In the genomic region with DNA sequence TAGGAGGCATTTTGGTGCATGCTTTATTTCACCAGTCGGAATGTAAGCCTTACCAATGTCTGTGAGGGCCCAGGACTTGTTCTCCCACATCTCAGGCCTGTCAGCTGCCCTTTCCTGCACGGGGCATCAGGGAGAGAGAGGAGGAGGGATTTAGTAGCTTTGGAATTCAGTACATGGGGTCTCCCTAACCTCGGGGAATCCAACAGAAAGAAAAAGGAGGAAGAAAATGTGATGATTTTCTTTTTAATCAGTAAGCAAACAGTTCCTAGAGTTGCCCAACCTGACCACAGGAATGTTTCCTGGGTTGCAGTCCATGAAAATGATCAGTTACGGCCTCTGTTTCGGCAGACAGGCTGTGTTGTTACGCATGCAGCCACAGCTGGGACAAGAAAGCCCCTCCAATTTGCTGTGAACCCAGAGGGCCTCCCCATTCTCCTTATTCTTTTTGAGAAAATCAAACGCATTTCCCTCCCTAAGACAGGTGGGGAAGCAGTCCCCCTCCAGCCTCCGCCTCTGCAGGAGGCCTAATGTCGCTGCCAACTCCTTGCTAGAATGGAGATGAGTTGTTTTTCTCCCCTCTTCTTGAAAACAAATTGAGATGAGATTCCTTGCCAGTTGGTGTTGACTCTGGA, we compare ENCODE assay signal across 10 cellular contexts. TPM values are rescaled to one million over a fixed set of nuclear protein-coding genes. Genes with fewer than 3 reads are reported as not detected.
DNase-seq lines count a peak whose midpoint lies in the region; ATAC-seq and TF ChIP-seq lines count a peak whose summit lies in the region.
"Had no signal": no experiment of that assay in that cellular context is flagged by ENCODE, and none has a peak within 500 bp of the region (broad histone marks: within the 10 kb centered on the region; RNA-seq: fewer than 3 reads in every experiment).

No MANE protein-coding gene starts in this region.

- no peaks in the 10 kb centered on the region for H3K9me3 ChIP-seq in hepatocyte (ENCODE audit: low read depth)

- no peaks in the 10 kb centered on the region for H4K20me1 ChIP-seq in hepatocyte (ENCODE audit: insufficient read depth, poor library complexity, severe bottlenecking)

- 36% methylated on average over 9 of the region's 9 CpGs for WGBS in hepatocyte (ENCODE audit: low lambda C conversion rate, missing lambda C conversion rate)
- WGBS in lower leg skin, 2 donors = 59 to 72% methylated on average over 9 of the region's 9 CpGs

- ATAC-seq in stimulated activated naive CD8-positive, alpha-beta T cell treated with anti-CD3 and anti-CD28 coated beads, Interleukin-15, Interleukin-2, amounts not matched to agents 100 U/mL and 50 U/mL, for 24 hours = no peak
- ATAC-seq in GM21390 (IDR thresholded peaks at IDR 0.05; ENCODE audit: unreplicated experiment) = no peak

- TF ChIP-seq POLR2A in lower leg skin (IDR thresholded peaks at IDR 0.05) = no peak

- H3K36me3 ChIP-seq in H7 (replicated peaks; ENCODE audit: control insufficient read depth, insufficient read depth, low read length) (peaks cover 2% of the 10 kb centered on the region), hepatocyte (replicated peaks; ENCODE audit: insufficient read depth, low read depth) (no peaks in the 10 kb centered on the region)

- peaks cover 61% of the 10 kb centered on the region for H3K79me2 ChIP-seq in hepatocyte

- no peak overlapping the region for H2AFZ ChIP-seq in hepatocyte

- no peak overlapping the region for H3K4me3 ChIP-seq in H7 (ENCODE audit: insufficient read depth, low read depth, low read length)
- H3K4me3 ChIP-seq in hepatocyte = no peak overlapping the region
- H3K4me3 ChIP-seq in skeletal muscle cell (ENCODE audit: low read depth, low read length) = no peak overlapping the region
- H3K4me3 ChIP-seq in lower leg skin (ENCODE audit: low read depth, poor library complexity, severe bottlenecking) = no peak overlapping the region

- H3K27me3 ChIP-seq in H7 (ENCODE audit: control insufficient read depth, insufficient read depth, low read length) = no peaks in the 10 kb centered on the region
- H3K27me3 ChIP-seq in hepatocyte = no peaks in the 10 kb centered on the region

- TF ChIP-seq CTCF in hepatocyte (IDR thresholded peaks at IDR 0.05; ENCODE audit: poor library complexity) (no peak), lower leg skin (IDR thresholded peaks at IDR 0.05) (no peak)

- H3K4me2 ChIP-seq in hepatocyte = peak overlapping the region; percentile 53

- H3K27ac ChIP-seq in hepatocyte = peak overlapping the region; percentile 93

- no peaks in the 10 kb centered on the region for H3K9me2 ChIP-seq in hepatocyte (replicated peaks; ENCODE audit: insufficient read depth)

- H3K4me1 ChIP-seq in hepatocyte (ENCODE audit: insufficient read depth) = peaks cover 44% of the 10 kb centered on the region

- DNase-seq in H7 (peak; percentile 35), T1000 (lab: John Stamatoyannopoulos, UW) (peak; percentile 8), hepatocyte (ENCODE audit: low spot score) (peak; percentile 57), skeletal muscle cell (ENCODE audit: low read depth) (peak; percentile 40), HUDEP-2 (lab: John Stamatoyannopoulos, UW; ENCODE audit: unreplicated experiment in 76 of 76) (no peak), lower leg skin (ENCODE audit: low spot score in 2 of 2) (no peak)
- DNase-seq in stimulated activated naive CD8-positive, alpha-beta T cell treated with anti-CD3 and anti-CD28 coated beads, Interleukin-15, Interleukin-2, amounts not matched to agents 100 U/mL and 50 U/mL, for 24 hours = no peak
- DNase-seq: dermis blood vessel endothelial cell, T-helper 9 cell had no signal

- intact Hi-C loops in lower leg skin (cut with DNase I; ENCODE audit: low total_unique reads) = loop anchor here (10.0 kb wide), 1 partner anchor 85 kb away; no protein-coding TSS in a partner anchor

RNA-seq across cellular contexts. Expression of a gene that starts 53.1 kb away (rescaled TPM):
- 13.2 and 16.7 TPM in 2 replicates for total RNA-seq in H7 (2014; rRNA removed; shearing (Covaris generic))
- total RNA-seq in hepatocyte (6.5 and 10.9 TPM in 2 replicates), lower leg skin (10 to 100 TPM in 1 of 4 donors, 1 to 10 TPM in 3; 7.9 to 17.0 (median 8.6) TPM)
- 4.2 and 4.8 TPM in 2 replicates for polyA plus RNA-seq in hepatocyte

RNA-seq across cellular contexts. Expression of a gene that starts 53.2 kb away (rescaled TPM):
- 19.0 and 38.6 TPM in 2 replicates for total RNA-seq in H7 (2014; rRNA removed; shearing (Covaris generic))
- total RNA-seq in hepatocyte (190 and 193 TPM in 2 replicates), lower leg skin (100 to 1,000 TPM; 156 to 243 (median 188) TPM)
- 105 and 131 TPM in 2 replicates for polyA plus RNA-seq in hepatocyte

Comparison
In these comparisons a context has a peak if more than half of its experiments do, and no peak if none do; other contexts are left out.
1. DNase-seq: peak in H7 (single experiment), T1000 (single experiment), hepatocyte (single experiment) and skeletal muscle cell (single experiment); none in stimulated activated naive CD8-positive, alpha-beta T cell treated with anti-CD3 and anti-CD28 coated beads, Interleukin-15, Interleukin-2, amounts not matched to agents 100 U/mL and 50 U/mL, for 24 hours (single experiment), HUDEP-2 (0 of 76) and lower leg skin (0 of 2).